ENCODE assay signal across 13 cellular contexts in the genomic region with DNA sequence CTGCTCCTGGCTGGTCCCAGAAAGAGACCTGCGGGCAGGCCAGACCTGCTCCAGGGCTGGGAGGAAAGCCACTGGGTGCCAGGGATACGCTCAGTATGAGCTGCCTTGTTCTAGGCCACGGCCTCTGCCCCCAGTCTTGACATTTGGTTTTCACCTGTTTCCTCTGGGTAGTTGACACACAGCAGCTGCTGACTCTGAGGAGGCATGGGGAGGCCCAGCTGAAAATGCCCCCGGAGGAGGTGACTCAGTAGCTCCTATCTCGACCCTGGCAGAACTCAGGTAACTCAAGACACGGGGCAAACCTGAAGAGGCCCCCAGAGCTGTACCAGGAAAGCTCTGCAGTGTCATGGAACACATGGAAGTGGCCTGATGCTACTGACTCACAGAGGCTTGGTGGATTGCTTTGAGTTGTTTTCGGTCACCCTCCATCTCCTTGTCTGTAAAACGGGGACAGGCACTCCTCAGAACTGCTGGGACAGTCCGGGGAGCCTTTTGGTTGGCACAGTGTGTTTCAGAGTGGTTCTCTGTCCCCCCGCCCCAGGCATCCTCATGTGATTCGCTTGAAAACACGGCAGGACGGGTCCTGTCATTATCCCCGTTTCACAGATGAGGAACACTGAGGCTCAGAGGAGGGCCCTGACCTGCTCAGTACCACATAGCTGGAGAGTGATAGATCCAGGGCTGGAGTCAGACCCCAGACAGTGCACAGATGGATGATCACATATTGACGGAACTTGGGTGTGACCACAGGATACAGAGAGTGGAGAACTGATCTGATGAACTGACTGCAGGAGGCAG. TPM values are rescaled to one million over a fixed set of nuclear protein-coding genes. Genes with fewer than 3 reads are reported as not detected.
DNase-seq lines count a peak whose midpoint lies in the region; ATAC-seq and TF ChIP-seq lines count a peak whose summit lies in the region.
"Had no signal": no experiment of that assay in that cellular context is flagged by ENCODE, and none has a peak within 500 bp of the region (broad histone marks: within the 10 kb centered on the region; RNA-seq: fewer than 3 reads in every experiment).

No MANE protein-coding gene starts in this region.

- POLR2A ChIA-PET in activated CD4-positive, alpha-beta T cell treated with anti-CD3 and anti-CD28 coated beads for 36 hours (lab: Charles Lee), result interaction anchor here (1.1 to 1.6 kb wide), 2 partner anchors 13 to 77 kb away, joined by 4 read pairs; no protein-coding TSS in a partner anchor

- no peaks in the 10 kb centered on the region for H3K4me1 ChIP-seq in colonic mucosa

- no peaks in the 10 kb centered on the region for H3K36me3 ChIP-seq in colonic mucosa

- ATAC-seq in activated CD4-positive, alpha-beta T cell treated with anti-CD3 and anti-CD28 coated beads for 36 hours, result peak; percentile 56
- ATAC-seq: naive thymus-derived CD4-positive, alpha-beta T cell had no signal

- H3K27me3 ChIP-seq in colonic mucosa, result no peaks in the 10 kb centered on the region

- H3K9me3 Mint-ChIP-seq in activated CD4-positive, alpha-beta T cell treated with anti-CD3 and anti-CD28 coated beads for 36 hours (ENCODE audit: low read depth), result no peaks in the 10 kb centered on the region
- no peaks in the 10 kb centered on the region for H3K9me3 Mint-ChIP-seq in nephron progenitor cell
- H3K9me3 Mint-ChIP-seq: naive thymus-derived CD4-positive, alpha-beta T cell had no signal

- no peak overlapping the region for H3K4me3 Mint-ChIP-seq in activated CD4-positive, alpha-beta T cell treated with anti-CD3 and anti-CD28 coated beads for 36 hours
- H3K4me3 Mint-ChIP-seq in nephron progenitor cell, result no peak overlapping the region
- H3K4me3 Mint-ChIP-seq: naive thymus-derived CD4-positive, alpha-beta T cell had no signal

- CTCF ChIA-PET in activated CD4-positive, alpha-beta T cell treated with anti-CD3 and anti-CD28 coated beads for 36 hours (lab: Charles Lee), result interaction anchor here (1.1 to 2.3 kb wide), 4 partner anchors 13 to 76 kb away, joined by 3 to 12 read pairs (median 8); no protein-coding TSS in a partner anchor

- DNase-seq in activated CD4-positive, alpha-beta T cell treated with anti-CD3 and anti-CD28 coated beads for 36 hours, result peak; percentile 79
- no peak for DNase-seq in activated CD4-positive, alpha-beta T cell treated with anti-CD3 and anti-CD28 coated beads for 4 hours
- peak; percentile 53 to 69 for DNase-seq in activated CD4-positive, alpha-beta T cell treated with anti-CD3 and anti-CD28 coated beads, Interleukin-2, amount 50 U/mL, for 48 hours
- DNase-seq in colonic mucosa (peak; percentile 15), nephron progenitor cell (no peak), D341Med (ENCODE audit: low spot score) (no peak)
- peak; percentile 60 to 67 for DNase-seq in stimulated activated CD8-positive, alpha-beta memory T cell treated with anti-CD3 and anti-CD28 coated beads, Interleukin-15, amount 100 ng/mL, for 48 hours (ENCODE audit: low read depth in 2 of 2)
- DNase-seq in activated CD4-positive, CD25-positive, alpha-beta regulatory T cell (lab: John Stamatoyannopoulos, UW), result no peak
- DNase-seq: ACHN, DMS153, NCI-H1092 had no signal

- no peaks in the 10 kb centered on the region for H3K36me3 Mint-ChIP-seq in activated CD4-positive, alpha-beta T cell treated with anti-CD3 and anti-CD28 coated beads for 36 hours (ENCODE audit: low read depth)
- H3K36me3 Mint-ChIP-seq in nephron progenitor cell (ENCODE audit: low read depth), result no peaks in the 10 kb centered on the region
- H3K36me3 Mint-ChIP-seq: naive thymus-derived CD4-positive, alpha-beta T cell had no signal

- H3K9me3 ChIP-seq in colonic mucosa, result no peaks in the 10 kb centered on the region

- H3K4me1 Mint-ChIP-seq in activated CD4-positive, alpha-beta T cell treated with anti-CD3 and anti-CD28 coated beads for 36 hours, result peaks cover 46% of the 10 kb centered on the region
- peaks cover 20% of the 10 kb centered on the region for H3K4me1 Mint-ChIP-seq in nephron progenitor cell

- intact Hi-C loops in activated CD4-positive, alpha-beta T cell treated with anti-CD3 and anti-CD28 coated beads for 36 hours (cut with DNase I, micrococcal nuclease), result no loop called here
- intact Hi-C loops in colonic mucosa (cut with DNase I), result no loop called here

- H3K4me3 ChIP-seq in colonic mucosa, result no peak overlapping the region
- H3K4me3 ChIP-seq: skin epidermis had no signal

- H3K27me3 Mint-ChIP-seq in activated CD4-positive, alpha-beta T cell treated with anti-CD3 and anti-CD28 coated beads for 36 hours, result no peaks in the 10 kb centered on the region
- H3K27me3 Mint-ChIP-seq in nephron progenitor cell (ENCODE audit: low read depth, poor library complexity), result peaks cover 7% of the 10 kb centered on the region
- H3K27me3 Mint-ChIP-seq: naive thymus-derived CD4-positive, alpha-beta T cell had no signal

- no peak for TF ChIP-seq CTCF in colonic mucosa (IDR thresholded peaks at IDR 0.05)
- TF ChIP-seq CTCF in nephron progenitor cell (IDR thresholded peaks at IDR 0.05), result no peak

- H3K9ac ChIP-seq in colonic mucosa (ENCODE audit: low read depth in 2 of 2, low read length in 2 of 2), result no peak overlapping the region

- H3K27ac ChIP-seq in colonic mucosa, result no peak overlapping the region

- H3K27ac Mint-ChIP-seq in activated CD4-positive, alpha-beta T cell treated with anti-CD3 and anti-CD28 coated beads for 36 hours, result peak overlapping the region; percentile 69
- H3K27ac Mint-ChIP-seq in nephron progenitor cell, result no peak overlapping the region

RNA-seq across cellular contexts. Expression of gene ADGRG1, which starts 13.7 kb away (rescaled TPM):
- total RNA-seq in activated CD4-positive, alpha-beta T cell treated with anti-CD3 and anti-CD28 coated beads for 36 hours, result 1 to 10 TPM; 6.3 to 6.8 TPM
- total RNA-seq in colonic mucosa, result 100 to 1,000 TPM in 1 of 2 donors, 10 to 100 TPM in 1; 68.9 to 126 TPM

RNA-seq across cellular contexts. Expression of gene ADGRG3, which starts 53.4 kb away (rescaled TPM):
- not detected for total RNA-seq in activated CD4-positive, alpha-beta T cell treated with anti-CD3 and anti-CD28 coated beads for 36 hours
- total RNA-seq in colonic mucosa, result under 1 TPM; 0.27 to 0.82 TPM

Comparison
In these comparisons a context has a peak if more than half of its experiments do, and no peak if none do; other contexts are left out.
1. DNase-seq: peak in activated CD4-positive, alpha-beta T cell treated with anti-CD3 and anti-CD28 coated beads for 36 hours (single experiment), activated CD4-positive, alpha-beta T cell treated with anti-CD3 and anti-CD28 coated beads, Interleukin-2, amount 50 U/mL, for 48 hours (2 of 2), colonic mucosa (single experiment) and stimulated activated CD8-positive, alpha-beta memory T cell treated with anti-CD3 and anti-CD28 coated beads, Interleukin-15, amount 100 ng/mL, for 48 hours (2 of 2); none in activated CD4-positive, alpha-beta T cell treated with anti-CD3 and anti-CD28 coated beads for 4 hours (0 of 2), nephron progenitor cell (single experiment), D341Med (single experiment) and activated CD4-positive, CD25-positive, alpha-beta regulatory T cell (0 of 4).
2. RNA of gene ADGRG1, which starts 13.7 kb away (total RNA-seq): 68.9 to 126 TPM in colonic mucosa; 6.3 to 6.8 TPM in activated CD4-positive, alpha-beta T cell treated with anti-CD3 and anti-CD28 coated beads for 36 hours; every median in the first group is over 4 times any median in the second.